Comparison of ENCODE assay signal across 8 cellular contexts in genomic region chr9:37035472-37036236, GRCh38. TPM values are rescaled to one million over a fixed set of nuclear protein-coding genes. Genes with fewer than 3 reads are reported as not detected.
A peak's percentile ranks its signal among the peaks of the same experiment; 100 is the strongest.
DNase-seq lines count a peak whose midpoint lies in the region; FAIRE-seq and TF ChIP-seq lines count a peak whose summit lies in the region.

No MANE protein-coding gene starts in this region.

- no TSS peak for BruUV-seq in endothelial cell of umbilical vein (replicated peaks; lab: Mats Ljungman, UMichigan)

- no peaks in the 10 kb centered on the region for H3K79me2 ChIP-seq in endothelial cell of umbilical vein (ENCODE audit: control insufficient read depth, insufficient read depth, low read length)
- H3K79me2 ChIP-seq in smooth muscle cell (ENCODE audit: low read depth) = no peaks in the 10 kb centered on the region

- dilution Hi-C loops in endothelial cell of umbilical vein (cut with MboI; ENCODE audit: extremely low pct_ligation_motif_present, low sequenced_read_pairs) = no loop called here

- peaks cover 89% of the 10 kb centered on the region for H3K27me3 Mint-ChIP-seq in activated CD4-positive, alpha-beta T cell treated with anti-CD3 and anti-CD28 coated beads, Interleukin-2, amount 10 ng/mL, durations not matched to agents 24 days and 14 days

- peaks cover 26% of the 10 kb centered on the region for H3K4me1 Mint-ChIP-seq in activated CD4-positive, alpha-beta T cell treated with anti-CD3 and anti-CD28 coated beads, Interleukin-2, amount 10 ng/mL, durations not matched to agents 24 days and 14 days

- peak overlapping the region; percentile 10 for H3K27ac Mint-ChIP-seq in activated CD4-positive, alpha-beta T cell treated with anti-CD3 and anti-CD28 coated beads, Interleukin-2, amount 10 ng/mL, durations not matched to agents 24 days and 14 days

- CTCF ChIA-PET in endothelial cell of umbilical vein (lab: Charles Lee) = interaction anchor here (0.6 kb wide), 1 partner anchor 51 kb away, joined by 3 read pairs; no protein-coding TSS in a partner anchor

- under 1% methylated on average over 37 of the region's 39 CpGs for WGBS in smooth muscle cell (ENCODE audit: low lambda C conversion rate)
- 10 to 12% methylated on average over 15 to 17 of the region's 39 CpGs for WGBS in esophagus squamous epithelium, 2 donors

- H3K9me1 ChIP-seq in endothelial cell of umbilical vein (replicated peaks; ENCODE audit: control insufficient read depth, extremely low read depth, insufficient read depth, low read length) = no peaks in the 10 kb centered on the region

- TF ChIP-seq POLR2A in endothelial cell of umbilical vein (IDR thresholded peaks at IDR 0.05; ENCODE audit: low read depth, low read length) = no peak
- TF ChIP-seq POLR2A in esophagus squamous epithelium (IDR thresholded peaks at IDR 0.05) = no peak

- H3K9ac ChIP-seq in endothelial cell of umbilical vein (replicated peaks; ENCODE audit: extremely low read depth, insufficient read depth, low read length) (no peak overlapping the region), smooth muscle cell (ENCODE audit: low read depth) (no peak overlapping the region)

- DNase-seq in activated CD4-positive, alpha-beta T cell treated with anti-CD3 and anti-CD28 coated beads, Interleukin-2, amount 10 ng/mL, durations not matched to agents 24 days and 14 days = no peak
- no peak for DNase-seq in activated CD4-positive, alpha-beta T cell treated with anti-CD3 and anti-CD28 coated beads, Interleukin-2, amount 50 U/mL, for 4 hours
- peak; percentile 25 for DNase-seq in NCI-H748 treated with DMSO at 0.1 percent for 48 hours (lab: John Stamatoyannopoulos, UW)
- DNase-seq in endothelial cell of umbilical vein (ENCODE audit: low read depth, low spot score) = peak; percentile 12
- no peak for DNase-seq in smooth muscle cell (lab: John Stamatoyannopoulos, UW; ENCODE audit: unreplicated experiment)
- DNase-seq in esophagus squamous epithelium (lab: John Stamatoyannopoulos, UW) = no peak
- no peak for DNase-seq in AG08395 (ENCODE audit: low spot score)
- DNase-seq in NCI-H345 treated with DMSO at 0.1 percent for 48 hours (lab: John Stamatoyannopoulos, UW; ENCODE audit: unreplicated experiment) = no peak

- H3K4me2 ChIP-seq in endothelial cell of umbilical vein (ENCODE audit: insufficient read depth, low read length) = no peak overlapping the region
- H3K4me2 ChIP-seq in smooth muscle cell = peak overlapping the region; percentile 97

- H3K4me3 ChIP-seq in endothelial cell of umbilical vein (replicated peaks in 1 of 3; ENCODE audit: insufficient read depth in 1 of 3, low read depth in 1 of 3, low read length in 3 of 3) = no peak overlapping the region
- no peak overlapping the region for H3K4me3 ChIP-seq in smooth muscle cell
- H3K4me3 ChIP-seq in esophagus squamous epithelium = peak overlapping the region in 2 of 4 donors; percentile 55 to 68

- no peak overlapping the region for H3K27ac ChIP-seq in endothelial cell of umbilical vein (ENCODE audit: insufficient read depth, low read depth, low read length)
- no peak overlapping the region for H3K27ac ChIP-seq in smooth muscle cell (ENCODE audit: low read depth)
- no peak overlapping the region for H3K27ac ChIP-seq in esophagus squamous epithelium

- no peak overlapping the region for H2AFZ ChIP-seq in endothelial cell of umbilical vein (ENCODE audit: low read depth, low read length)
- H2AFZ ChIP-seq in smooth muscle cell (ENCODE audit: low read depth) = no peak overlapping the region

- intact Hi-C loops in activated CD4-positive, alpha-beta T cell treated with anti-CD3 and anti-CD28 coated beads, Interleukin-2, amount 10 ng/mL, durations not matched to agents 24 days and 14 days (cut with micrococcal nuclease) = loop anchor here (5.0 to 10.0 kb wide), 2 partner anchors 48 to 269 kb away; no protein-coding TSS in a partner anchor
- intact Hi-C loops in endothelial cell of umbilical vein (cut with micrococcal nuclease) (no loop called here), esophagus squamous epithelium (cut with DNase I) (no loop called here)

- no peaks in the 10 kb centered on the region for H3K9me3 ChIP-seq in endothelial cell of umbilical vein (replicated peaks; ENCODE audit: control insufficient read depth, insufficient read depth, low read length)
- no peaks in the 10 kb centered on the region for H3K9me3 ChIP-seq in smooth muscle cell (replicated peaks; ENCODE audit: low read depth)
- no peaks in the 10 kb centered on the region for H3K9me3 ChIP-seq in esophagus squamous epithelium

- peaks cover 4% of the 10 kb centered on the region for H3K9me3 Mint-ChIP-seq in activated CD4-positive, alpha-beta T cell treated with anti-CD3 and anti-CD28 coated beads, Interleukin-2, amount 10 ng/mL, durations not matched to agents 24 days and 14 days

- no peaks in the 10 kb centered on the region for H4K20me1 ChIP-seq in endothelial cell of umbilical vein (replicated peaks; ENCODE audit: control insufficient read depth, extremely low read depth, insufficient read depth, low read length)
- H4K20me1 ChIP-seq in smooth muscle cell (ENCODE audit: low read depth) = peaks cover 7% of the 10 kb centered on the region

- TF ChIP-seq CTCF in endothelial cell of umbilical vein (IDR thresholded peaks at IDR 0.05; ENCODE audit: extremely low read depth in 1 of 2, insufficient read depth in 1 of 2, low read depth in 1 of 2, low read length in 2 of 2) (no peak), smooth muscle cell (IDR thresholded peaks at IDR 0.05; ENCODE audit: borderline replicate concordance, insufficient read depth, poor library complexity, severe bottlenecking) (no peak), esophagus squamous epithelium (IDR thresholded peaks at IDR 0.05) (no peak)

- H3F3A ChIP-seq in smooth muscle cell (ENCODE audit: low read depth) = no peaks in the 10 kb centered on the region

- H3K36me3 ChIP-seq in endothelial cell of umbilical vein (ENCODE audit: control insufficient read depth in 2 of 2, extremely low read depth in 1 of 2, insufficient read depth in 2 of 2, low read length in 2 of 2) (no peaks in the 10 kb centered on the region), smooth muscle cell (ENCODE audit: low read depth) (no peaks in the 10 kb centered on the region), esophagus squamous epithelium (no peaks in the 10 kb centered on the region)

- H3K4me1 ChIP-seq in endothelial cell of umbilical vein (ENCODE audit: control insufficient read depth, extremely low read depth, insufficient read depth, low read length) (peaks cover 19% of the 10 kb centered on the region), smooth muscle cell (ENCODE audit: low read depth) (peaks cover 54% of the 10 kb centered on the region), esophagus squamous epithelium (peaks cover 23 to 49% (median 36%) of the 10 kb centered on the region in 3 donors)

- peak overlapping the region; percentile 81 for H3K4me3 Mint-ChIP-seq in activated CD4-positive, alpha-beta T cell treated with anti-CD3 and anti-CD28 coated beads, Interleukin-2, amount 10 ng/mL, durations not matched to agents 24 days and 14 days

- POLR2A ChIA-PET in endothelial cell of umbilical vein (lab: Charles Lee) = interaction anchor here (0.5 kb wide), 1 partner anchor 163 kb away, joined by 6 read pairs; no protein-coding TSS in a partner anchor

- peaks cover 7% of the 10 kb centered on the region for H3K36me3 Mint-ChIP-seq in activated CD4-positive, alpha-beta T cell treated with anti-CD3 and anti-CD28 coated beads, Interleukin-2, amount 10 ng/mL, durations not matched to agents 24 days and 14 days (ENCODE audit: low read depth)

- peaks cover 88 to 99% of the 10 kb centered on the region in 2 experiments for H3K27me3 ChIP-seq in endothelial cell of umbilical vein (ENCODE audit: control insufficient read depth in 2 of 2, insufficient read depth in 2 of 2, low read length in 2 of 2)
- H3K27me3 ChIP-seq in smooth muscle cell (ENCODE audit: low read depth) = peaks cover 100% of the 10 kb centered on the region
- H3K27me3 ChIP-seq in esophagus squamous epithelium = peaks cover 36 to 100% (median 65%) of the 10 kb centered on the region in 4 donors

- no peak for FAIRE-seq in endothelial cell of umbilical vein (lab: Jason Lieb, UNC)

TF ChIP-seq in endothelial cell of umbilical vein, 7 proteins besides CTCF, POLR2A, EP300 and RAD21:
- no peak for TF ChIP-seq FOS (IDR thresholded peaks at IDR 0.05; ENCODE audit: borderline replicate concordance, insufficient read depth, low read length)
- TF ChIP-seq MAX (IDR thresholded peaks at IDR 0.05; ENCODE audit: insufficient read depth, insufficient read length) = no peak
- TF ChIP-seq EZH2 (IDR thresholded peaks at IDR 0.05; ENCODE audit: borderline replicate concordance, low read depth, low read length, severe bottlenecking) = no peak
- no peak for TF ChIP-seq GATA2 (IDR thresholded peaks at IDR 0.05; ENCODE audit: insufficient read depth, insufficient read length, low read depth, low read length)
- no peak for TF ChIP-seq MYC (IDR thresholded peaks at IDR 0.05; ENCODE audit: low read depth, low read length)
- no peak for TF ChIP-seq POLR2AphosphoS5 (IDR thresholded peaks at IDR 0.05; ENCODE audit: insufficient read depth, low read depth, low read length)
- no peak for TF ChIP-seq JUN (IDR thresholded peaks at IDR 0.05; ENCODE audit: borderline replicate concordance, insufficient read depth, insufficient read length, low read depth)

RNA-seq across cellular contexts. Expression of gene PAX5, which starts 1.6 kb away (rescaled TPM):
- 0.16 and 0.33 TPM in 2 replicates for total RNA-seq in activated CD4-positive, alpha-beta T cell treated with anti-CD3 and anti-CD28 coated beads, Interleukin-2, amount 10 ng/mL, durations not matched to agents 24 days and 14 days
- total RNA-seq in endothelial cell of umbilical vein (not detected in 2 replicates), smooth muscle cell (under 0.01 and 0.09 TPM in 2 replicates), esophagus squamous epithelium (under 1 TPM in 2 of 4 donors, not detected in 2; under 0.01 to 0.29 TPM)
- polyA plus RNA-seq in endothelial cell of umbilical vein (not detected in 2 replicates), smooth muscle cell (not detected in 2 replicates)
- not detected in 2 replicates for polyA plus RNA-seq in endothelial cell of umbilical vein (2011; cell fraction: cytosol; rRNA removed)
- not detected in 2 replicates for polyA plus RNA-seq in endothelial cell of umbilical vein (2011; cell fraction: nucleus; rRNA removed)
- not detected in 2 replicates for polyA plus RNA-seq in endothelial cell of umbilical vein (2012)
- not detected in 2 replicates for polyA minus RNA-seq in endothelial cell of umbilical vein
- not detected for polyA minus RNA-seq in endothelial cell of umbilical vein (2011; cell fraction: cytosol; rRNA and poly(A)+ RNA removed)
- not detected in 2 replicates for polyA minus RNA-seq in endothelial cell of umbilical vein (2011; cell fraction: nucleus; rRNA and poly(A)+ RNA removed)

Comparison
In these comparisons a context has a peak if more than half of its experiments do, and no peak if none do; other contexts are left out.
1. DNase-seq: peak in NCI-H748 treated with DMSO at 0.1 percent for 48 hours (single experiment) and endothelial cell of umbilical vein (single experiment); none in activated CD4-positive, alpha-beta T cell treated with anti-CD3 and anti-CD28 coated beads, Interleukin-2, amount 10 ng/mL, durations not matched to agents 24 days and 14 days (single experiment), activated CD4-positive, alpha-beta T cell treated with anti-CD3 and anti-CD28 coated beads, Interleukin-2, amount 50 U/mL, for 4 hours (0 of 2), smooth muscle cell (single experiment), esophagus squamous epithelium (single experiment), AG08395 (single experiment) and NCI-H345 treated with DMSO at 0.1 percent for 48 hours (single experiment).